Comparison of ENCODE assay signal across 8 cellular contexts in the genomic region with DNA sequence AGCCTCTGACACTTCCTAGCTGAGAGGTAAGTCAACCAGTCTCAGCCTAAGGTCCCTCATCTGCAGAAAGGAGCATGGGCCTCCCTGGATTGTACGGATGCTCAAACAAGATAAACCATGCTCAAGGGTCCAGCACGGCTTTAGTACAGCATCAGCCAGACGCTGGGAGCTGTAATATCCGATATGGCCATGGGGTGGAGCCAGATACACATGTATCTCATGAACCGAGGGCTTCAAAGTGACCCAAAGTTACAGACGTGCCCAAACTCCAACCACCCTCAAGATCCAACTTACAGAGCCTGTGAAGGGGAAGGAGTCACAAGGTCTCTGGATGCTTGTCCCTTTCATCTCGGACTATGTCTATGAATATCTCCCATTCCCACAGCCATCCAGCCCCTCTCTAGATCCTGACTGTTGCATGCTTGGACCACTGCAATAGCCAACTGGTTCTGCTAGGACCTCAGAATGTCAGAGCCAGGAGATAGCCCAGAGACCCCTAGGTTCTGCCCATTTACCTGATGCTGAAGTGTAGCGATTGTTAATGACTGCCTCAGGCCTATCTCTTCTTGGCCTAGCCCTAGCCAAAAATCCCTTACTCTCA.
DNase-seq lines count a peak whose midpoint lies in the region; ATAC-seq, FAIRE-seq and TF ChIP-seq lines count a peak whose summit lies in the region.

No MANE protein-coding gene starts in this region.

- intact Hi-C loops in left lung (cut with DNase I): loop anchor here (2.0 to 10.0 kb wide), 2 partner anchors 144 to 152 kb away; no protein-coding TSS in a partner anchor

- peak; percentile 69 for ATAC-seq in HG02588 (IDR thresholded peaks at IDR 0.05; ENCODE audit: unreplicated experiment)
- ATAC-seq in left lung: peak; percentile 94

- no peaks in the 10 kb centered on the region for H3K4me1 ChIP-seq in left lung

- H3K4me3 ChIP-seq in choroid plexus epithelial cell (ENCODE audit: low read depth, low read length): no peak overlapping the region
- H3K4me3 ChIP-seq in left lung: no peak overlapping the region

- no peaks in the 10 kb centered on the region for H3K9me3 ChIP-seq in left lung

- peak; percentile 88 for FAIRE-seq in G401.6 (lab: Jason Lieb, UNC)

- no peaks in the 10 kb centered on the region for H3K27me3 ChIP-seq in left lung

- DNase-seq in NCI-H446 treated with DMSO at 0.1 percent for 48 hours (lab: John Stamatoyannopoulos, UW) (peak; percentile 11), choroid plexus epithelial cell (ENCODE audit: low read depth) (peak; percentile 85), left lung (peak; percentile 28 to 65), mesenteric fat pad (ENCODE audit: low spot score) (no peak)
- DNase-seq in activated CD4-positive, alpha-beta T cell treated with anti-CD3 and anti-CD28 coated beads for 4 hours: peak; percentile 66 to 86
- peak; percentile 63 to 82 (median 72) for DNase-seq in stimulated activated CD4-positive, alpha-beta T cell treated with anti-CD3 and anti-CD28 coated beads, TNF-alpha, amount 100 ng/mL, for 24 hours (ENCODE audit: low read depth in 3 of 3)

- H3K36me3 ChIP-seq in left lung: no peaks in the 10 kb centered on the region

- H3K27ac ChIP-seq in left lung: no peak overlapping the region

- TF ChIP-seq CTCF in choroid plexus epithelial cell (conservative IDR thresholded peaks at IDR 0.05; ENCODE audit: low read depth, low read length) (peak; percentile 88), left lung (IDR thresholded peaks at IDR 0.05) (peak; percentile 85 to 89)
